In genomic region chr10:3102721-3103410, GRCh38 we compare ENCODE assay signal across 1 cellular context.
TF ChIP-seq lines count a peak whose summit lies in the region.

No MANE protein-coding gene starts in this region.

TF ChIP-seq in A549, 52 proteins besides CTCF, POLR2A, EP300 and RAD21 (continued from another document):
- TF ChIP-seq, protein P1, sequence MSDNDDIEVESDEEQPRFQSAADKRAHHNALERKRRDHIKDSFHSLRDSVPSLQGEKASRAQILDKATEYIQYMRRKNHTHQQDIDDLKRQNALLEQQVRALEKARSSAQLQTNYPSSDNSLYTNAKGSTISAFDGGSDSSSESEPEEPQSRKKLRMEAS (IDR thresholded peaks at IDR 0.05), result peak; percentile 52
- no peak for TF ChIP-seq MAFK (IDR thresholded peaks at IDR 0.05; ENCODE audit: partially characterized antibody)
- TF ChIP-seq NFE2L2 (conservative IDR thresholded peaks at IDR 0.05; ENCODE audit: low read length), result no peak
- TF ChIP-seq FOSB (CRISPR knock-in tag; IDR thresholded peaks at IDR 0.05), result peak; percentile 25; the same call in 1 of the 2 replicates
- no peak for TF ChIP-seq KDM1A (IDR thresholded peaks at IDR 0.05; ENCODE audit: low read depth)
- no peak for TF ChIP-seq KDM5A (IDR thresholded peaks at IDR 0.05)
- TF ChIP-seq PHF8 (IDR thresholded peaks at IDR 0.05; ENCODE audit: borderline replicate concordance, low read depth), result no peak
- TF ChIP-seq, protein P2, sequence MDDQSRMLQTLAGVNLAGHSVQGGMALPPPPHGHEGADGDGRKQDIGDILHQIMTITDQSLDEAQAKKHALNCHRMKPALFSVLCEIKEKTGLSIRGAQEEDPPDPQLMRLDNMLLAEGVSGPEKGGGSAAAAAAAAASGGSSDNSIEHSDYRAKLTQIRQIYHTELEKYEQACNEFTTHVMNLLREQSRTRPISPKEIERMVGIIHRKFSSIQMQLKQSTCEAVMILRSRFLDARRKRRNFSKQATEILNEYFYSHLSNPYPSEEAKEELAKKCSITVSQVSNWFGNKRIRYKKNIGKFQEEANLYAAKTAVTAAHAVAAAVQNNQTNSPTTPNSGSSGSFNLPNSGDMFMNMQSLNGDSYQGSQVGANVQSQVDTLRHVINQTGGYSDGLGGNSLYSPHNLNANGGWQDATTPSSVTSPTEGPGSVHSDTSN (IDR thresholded peaks at IDR 0.05), result no peak
- TF ChIP-seq FOSL2 (IDR thresholded peaks at IDR 0.05), result no peak
- TF ChIP-seq FOSL2 (CRISPR knock-in tag; IDR thresholded peaks at IDR 0.05), result peak; percentile 25; the same call in 1 of the 2 replicates
- TF ChIP-seq CHD2 (IDR thresholded peaks at IDR 0.05; ENCODE audit: low read length, partially characterized antibody), result no peak
- TF ChIP-seq, protein P3, sequence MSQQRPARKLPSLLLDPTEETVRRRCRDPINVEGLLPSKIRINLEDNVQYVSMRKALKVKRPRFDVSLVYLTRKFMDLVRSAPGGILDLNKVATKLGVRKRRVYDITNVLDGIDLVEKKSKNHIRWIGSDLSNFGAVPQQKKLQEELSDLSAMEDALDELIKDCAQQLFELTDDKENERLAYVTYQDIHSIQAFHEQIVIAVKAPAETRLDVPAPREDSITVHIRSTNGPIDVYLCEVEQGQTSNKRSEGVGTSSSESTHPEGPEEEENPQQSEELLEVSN (IDR thresholded peaks at IDR 0.05; ENCODE audit: borderline replicate concordance, low read depth), result peak; percentile 4; the same call in 1 of the 2 replicates
- TF ChIP-seq GATA3 (IDR thresholded peaks at IDR 0.05; ENCODE audit: borderline replicate concordance), result no peak
- TF ChIP-seq RARB (CRISPR knock-in tag; IDR thresholded peaks at IDR 0.05), result no peak
- TF ChIP-seq POLR2AphosphoS2 (conservative IDR thresholded peaks at IDR 0.05; ENCODE audit: low read length), result no peak
